18 cellular contexts compared by ENCODE assay signal in the genomic region with DNA sequence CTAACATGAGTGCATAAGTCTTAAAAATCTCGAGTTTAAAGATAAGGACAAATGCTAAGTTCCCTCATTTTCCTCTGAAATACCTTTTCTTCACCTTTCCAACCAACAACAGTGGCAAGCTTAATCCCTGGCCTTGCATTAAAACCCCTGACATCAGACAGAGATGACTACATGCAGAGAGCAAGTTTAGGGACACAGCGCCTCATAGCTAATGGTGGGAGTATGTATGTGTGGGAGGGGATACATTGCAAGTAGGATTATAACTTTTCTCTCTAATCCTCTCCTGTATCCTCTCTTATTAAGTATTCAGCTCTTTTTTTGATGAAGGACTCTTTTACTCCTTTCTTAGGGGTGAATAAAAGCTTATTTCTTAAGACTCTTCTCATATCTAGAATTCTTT.
DNase-seq lines count a peak whose midpoint lies in the region; ATAC-seq and TF ChIP-seq lines count a peak whose summit lies in the region.
"Had no signal": no experiment of that assay in that cellular context is flagged by ENCODE, and none has a peak within 500 bp of the region (broad histone marks: within the 10 kb centered on the region; RNA-seq: fewer than 3 reads in every experiment).

No MANE protein-coding gene starts in this region.

- H3K4me3 ChIP-seq in OCI-LY7 (ENCODE audit: low read depth, low read length, poor library complexity, severe bottlenecking) (no peak overlapping the region), fibroblast of mammary gland (ENCODE audit: control insufficient read depth, low read depth, low read length) (no peak overlapping the region), transverse colon (no peak overlapping the region)
- H3K4me3 ChIP-seq: dorsolateral prefrontal cortex, left ventricle myocardium inferior, uterus had no signal

- no peak for TF ChIP-seq EP300 in transverse colon (IDR thresholded peaks at IDR 0.05; ENCODE audit: low read depth)

- no peak for TF ChIP-seq CTCF in activated CD8-positive, alpha-beta T cell treated with anti-CD3 and anti-CD28 coated beads for 36 hours (IDR thresholded peaks at IDR 0.05)
- TF ChIP-seq CTCF in OCI-LY7 (conservative IDR thresholded peaks at IDR 0.05; ENCODE audit: low read length) (peak; percentile 28), fibroblast of mammary gland (conservative IDR thresholded peaks at IDR 0.05; ENCODE audit: control insufficient read depth, insufficient read depth, low read depth, low read length) (no peak), transverse colon (IDR thresholded peaks at IDR 0.05) (no peak)

- CTCF ChIA-PET in activated CD8-positive, alpha-beta T cell treated with anti-CD3 and anti-CD28 coated beads for 36 hours (lab: Charles Lee): no interaction called here
- CTCF ChIA-PET in activated CD8-positive, alpha-beta T cell treated with anti-CD3 and anti-CD28 coated beads, Interleukin-2, amount 10 ng/mL, durations not matched to agents 7 days and 5 days (lab: Charles Lee): no interaction called here
- CTCF ChIA-PET in OCI-LY7 (lab: Charles Lee; ENCODE audit: unreplicated experiment): no interaction called here

- H3K27me3 ChIP-seq in transverse colon: no peaks in the 10 kb centered on the region
- H3K27me3 ChIP-seq: dorsolateral prefrontal cortex, uterus had no signal

- H3K36me3 Mint-ChIP-seq in activated CD8-positive, alpha-beta T cell treated with anti-CD3 and anti-CD28 coated beads for 36 hours (ENCODE audit: low read depth): no peaks in the 10 kb centered on the region
- no peaks in the 10 kb centered on the region for H3K36me3 Mint-ChIP-seq in activated CD8-positive, alpha-beta T cell treated with anti-CD3 and anti-CD28 coated beads, Interleukin-2, amount 10 ng/mL, durations not matched to agents 7 days and 5 days (ENCODE audit: low read depth)

- H3K4me3 Mint-ChIP-seq in activated CD8-positive, alpha-beta T cell treated with anti-CD3 and anti-CD28 coated beads for 36 hours: no peak overlapping the region
- no peak overlapping the region for H3K4me3 Mint-ChIP-seq in activated CD8-positive, alpha-beta T cell treated with anti-CD3 and anti-CD28 coated beads, Interleukin-2, amount 10 ng/mL, durations not matched to agents 7 days and 5 days
- H3K4me3 Mint-ChIP-seq: activated CD4-positive, alpha-beta T cell treated with anti-CD3 and anti-CD28 coated beads, Interleukin-2, amount 10 ng/mL, durations not matched to agents 24 days and 14 days had no signal

- in situ Hi-C loops in transverse colon (cut with MboI; ENCODE audit: low pct_ligation_motif_present in 1 of 4, low pct_unique_long_range_greater_than_20kb in 1 of 4, low sequenced_read_pairs in 3 of 4): no loop called here

- no peaks in the 10 kb centered on the region for H3K9me3 Mint-ChIP-seq in activated CD8-positive, alpha-beta T cell treated with anti-CD3 and anti-CD28 coated beads for 36 hours
- no peaks in the 10 kb centered on the region for H3K9me3 Mint-ChIP-seq in activated CD8-positive, alpha-beta T cell treated with anti-CD3 and anti-CD28 coated beads, Interleukin-2, amount 10 ng/mL, durations not matched to agents 7 days and 5 days (ENCODE audit: insufficient read depth)
- H3K9me3 Mint-ChIP-seq: activated CD4-positive, alpha-beta T cell treated with anti-CD3 and anti-CD28 coated beads, Interleukin-2, amount 10 ng/mL, durations not matched to agents 24 days and 14 days had no signal

- no peak overlapping the region for H3K27ac Mint-ChIP-seq in activated CD8-positive, alpha-beta T cell treated with anti-CD3 and anti-CD28 coated beads for 36 hours
- no peak overlapping the region for H3K27ac Mint-ChIP-seq in activated CD8-positive, alpha-beta T cell treated with anti-CD3 and anti-CD28 coated beads, Interleukin-2, amount 10 ng/mL, durations not matched to agents 7 days and 5 days
- H3K27ac Mint-ChIP-seq: activated CD4-positive, alpha-beta T cell treated with anti-CD3 and anti-CD28 coated beads, Interleukin-2, amount 10 ng/mL, durations not matched to agents 24 days and 14 days had no signal

- ATAC-seq in activated CD8-positive, alpha-beta T cell treated with anti-CD3 and anti-CD28 coated beads for 36 hours: no peak
- ATAC-seq in activated CD8-positive, alpha-beta T cell treated with anti-CD3 and anti-CD28 coated beads, Interleukin-2, amount 10 ng/mL, durations not matched to agents 7 days and 5 days: no peak
- ATAC-seq: esophagus mucosa had no signal

- DNase-seq in activated CD8-positive, alpha-beta T cell treated with anti-CD3 and anti-CD28 coated beads for 36 hours: peak; percentile 1
- no peak for DNase-seq in activated CD8-positive, alpha-beta T cell treated with anti-CD3 and anti-CD28 coated beads, Interleukin-2, amount 10 ng/mL, durations not matched to agents 7 days and 5 days
- DNase-seq in OCI-LY7 (ENCODE audit: low spot score) (no peak), fibroblast of mammary gland (ENCODE audit: low read depth) (peak; percentile 4), NCI-H1930 (lab: John Stamatoyannopoulos, UW) (no peak), middle frontal gyrus (ENCODE audit: extremely low spot score, low spot score) (no peak), transverse colon (no peak)
- DNase-seq in stimulated activated CD8-positive, alpha-beta memory T cell treated with anti-CD3 and anti-CD28 coated beads, Interleukin-4, amount 100 ng/mL, for 48 hours: no peak
- DNase-seq: activated CD4-positive, alpha-beta T cell treated with anti-CD3 and anti-CD28 coated beads, Interleukin-2, amount 10 ng/mL, durations not matched to agents 24 days and 14 days; activated CD8-positive, alpha-beta memory T cell treated with anti-CD3 and anti-CD28 coated beads, Interleukin-2, amount 50 U/mL, for 48 hours; activated effector memory CD4-positive, alpha-beta T cell treated with anti-CD3 and anti-CD28 coated beads, Interleukin-2, amount 50 U/mL, for 16 hours; dorsolateral prefrontal cortex; left ventricle myocardium inferior; NCI-H1436; NCI-H2171 treated with DMSO at 0.1 percent for 48 hours; NK-92 treated with Interleukin-12 subunit alpha and Interleukin-12 subunit beta, amount 100 ng/mL, for 24 hours; uterus had no signal

- TF ChIP-seq POLR2A in transverse colon (IDR thresholded peaks at IDR 0.05): no peak

- H3K36me3 ChIP-seq in OCI-LY7 (ENCODE audit: insufficient read depth, low read length) (no peaks in the 10 kb centered on the region), transverse colon (no peaks in the 10 kb centered on the region)
- H3K36me3 ChIP-seq: left ventricle myocardium inferior, uterus had no signal

- POLR2A ChIA-PET in activated CD8-positive, alpha-beta T cell treated with anti-CD3 and anti-CD28 coated beads for 36 hours (lab: Charles Lee): no interaction called here
- POLR2A ChIA-PET in activated CD8-positive, alpha-beta T cell treated with anti-CD3 and anti-CD28 coated beads, Interleukin-2, amount 10 ng/mL, durations not matched to agents 7 days and 5 days (lab: Charles Lee): no interaction called here
- POLR2A ChIA-PET in OCI-LY7 (lab: Charles Lee): interaction anchor here (0.7 to 1.7 kb wide), 5 partner anchors 9 to 107 kb away, joined by 3 to 11 read pairs (median 3); no protein-coding TSS in a partner anchor

- WGBS in transverse colon (ENCODE audit: low coverage in 1 of 2), 2 donors: 63 to 65% methylated on average over 2 of the region's 2 CpGs

- no peak overlapping the region for H2AFZ ChIP-seq in OCI-LY7 (ENCODE audit: low read length)

- no peaks in the 10 kb centered on the region for H3K4me1 Mint-ChIP-seq in activated CD8-positive, alpha-beta T cell treated with anti-CD3 and anti-CD28 coated beads for 36 hours (ENCODE audit: low read depth)
- H3K4me1 Mint-ChIP-seq in activated CD8-positive, alpha-beta T cell treated with anti-CD3 and anti-CD28 coated beads, Interleukin-2, amount 10 ng/mL, durations not matched to agents 7 days and 5 days (ENCODE audit: low read depth): no peaks in the 10 kb centered on the region
- H3K4me1 Mint-ChIP-seq: activated CD4-positive, alpha-beta T cell treated with anti-CD3 and anti-CD28 coated beads, Interleukin-2, amount 10 ng/mL, durations not matched to agents 24 days and 14 days had no signal

- no peaks in the 10 kb centered on the region for H3K9me3 ChIP-seq in OCI-LY7 (ENCODE audit: low read length)
- no peaks in the 10 kb centered on the region for H3K9me3 ChIP-seq in transverse colon
- H3K9me3 ChIP-seq: left ventricle myocardium inferior, uterus had no signal

- BruUV-seq in OCI-LY7 (replicated peaks; lab: Mats Ljungman, UMichigan): no TSS peak

- H3K4me1 ChIP-seq in OCI-LY7 (ENCODE audit: insufficient read depth, low read length, poor library complexity, severe bottlenecking) (no peaks in the 10 kb centered on the region), transverse colon (no peaks in the 10 kb centered on the region)
- H3K4me1 ChIP-seq: left ventricle myocardium inferior, uterus had no signal

- H3K27ac ChIP-seq in OCI-LY7 (ENCODE audit: low read depth, low read length, poor library complexity, severe bottlenecking): no peak overlapping the region
- H3K27ac ChIP-seq in transverse colon: no peak overlapping the region
- H3K27ac ChIP-seq: dorsolateral prefrontal cortex, left ventricle myocardium inferior, uterus had no signal

- no peaks in the 10 kb centered on the region for H3K9me2 ChIP-seq in OCI-LY7 (ENCODE audit: insufficient read depth, low read length)

- no peaks in the 10 kb centered on the region for H4K20me1 ChIP-seq in OCI-LY7 (ENCODE audit: insufficient read depth, low read length)

- no peaks in the 10 kb centered on the region for H3K27me3 Mint-ChIP-seq in activated CD8-positive, alpha-beta T cell treated with anti-CD3 and anti-CD28 coated beads for 36 hours
- no peaks in the 10 kb centered on the region for H3K27me3 Mint-ChIP-seq in activated CD8-positive, alpha-beta T cell treated with anti-CD3 and anti-CD28 coated beads, Interleukin-2, amount 10 ng/mL, durations not matched to agents 7 days and 5 days (ENCODE audit: low read depth)
- H3K27me3 Mint-ChIP-seq: activated CD4-positive, alpha-beta T cell treated with anti-CD3 and anti-CD28 coated beads, Interleukin-2, amount 10 ng/mL, durations not matched to agents 24 days and 14 days had no signal

- H3K4me2 ChIP-seq in OCI-LY7 (ENCODE audit: low read length): no peak overlapping the region

- no peaks in the 10 kb centered on the region for H3K79me2 ChIP-seq in OCI-LY7 (ENCODE audit: insufficient read depth, low read depth, low read length)

- intact Hi-C loops in activated CD8-positive, alpha-beta T cell treated with anti-CD3 and anti-CD28 coated beads for 36 hours (cut with micrococcal nuclease): no loop called here
- intact Hi-C loops in OCI-LY7 (cut with micrococcal nuclease; ENCODE audit: unreplicated experiment): no loop called here
- intact Hi-C loops in transverse colon (cut with DNase I; ENCODE audit: low total_unique reads): no loop called here

Comparison
In these comparisons a context has a peak if more than half of its experiments do, and no peak if none do; other contexts are left out.
1. DNase-seq: peak in activated CD8-positive, alpha-beta T cell treated with anti-CD3 and anti-CD28 coated beads for 36 hours (single experiment) and fibroblast of mammary gland (single experiment); none in activated CD8-positive, alpha-beta T cell treated with anti-CD3 and anti-CD28 coated beads, Interleukin-2, amount 10 ng/mL, durations not matched to agents 7 days and 5 days (single experiment), OCI-LY7 (single experiment), NCI-H1930 (0 of 2), middle frontal gyrus (single experiment), stimulated activated CD8-positive, alpha-beta memory T cell treated with anti-CD3 and anti-CD28 coated beads, Interleukin-4, amount 100 ng/mL, for 48 hours (single experiment) and transverse colon (single experiment).